Comparison of ENCODE assay signal across 20 cellular contexts in genomic region chr9:126016579-126017290, GRCh38.
DNase-seq lines count a peak whose midpoint lies in the region; ATAC-seq and TF ChIP-seq lines count a peak whose summit lies in the region.
"Had no signal": no experiment of that assay in that cellular context is flagged by ENCODE, and none has a peak within 500 bp of the region (broad histone marks: within the 10 kb centered on the region; RNA-seq: fewer than 3 reads in every experiment).

No MANE protein-coding gene starts in this region.

- peak overlapping the region; percentile 61 for H3K27ac Mint-ChIP-seq in nephron progenitor cell
- H3K27ac Mint-ChIP-seq: CD4-positive, alpha-beta T cell had no signal

- TF ChIP-seq CTCF in nephron progenitor cell (IDR thresholded peaks at IDR 0.05): no peak

- no peaks in the 10 kb centered on the region for H3K4me1 Mint-ChIP-seq in nephron progenitor cell

- DNase-seq in DMS 273 (lab: John Stamatoyannopoulos, UW; ENCODE audit: unreplicated experiment) (peak; percentile 13), DMS 273 treated with DMSO at 0.1 percent for 48 hours (lab: John Stamatoyannopoulos, UW) (no peak), COR-L47 (lab: John Stamatoyannopoulos, UW) (peak; percentile 39), NCI-H2171 treated with DMSO at 0.1 percent for 48 hours (lab: John Stamatoyannopoulos, UW) (peak; percentile 37), nephron progenitor cell (no peak), GM19240 (ENCODE audit: insufficient read length, low spot score) (no peak)
- DNase-seq: ACHN; Caco-2; CD4-positive, alpha-beta T cell; DMS53; GDM1; KG1; NCI-H1092; NCI-H1930; NCI-H226; NCI-H510A treated with DMSO at 0.1 percent for 48 hours; SIG-M5; SK-N-SH had no signal

- H3K27me3 Mint-ChIP-seq in nephron progenitor cell (ENCODE audit: low read depth, poor library complexity): peaks cover 25% of the 10 kb centered on the region

- H3K36me3 Mint-ChIP-seq in nephron progenitor cell (ENCODE audit: low read depth): no peaks in the 10 kb centered on the region

- no peak overlapping the region for H3K4me3 Mint-ChIP-seq in nephron progenitor cell
- H3K4me3 Mint-ChIP-seq: CD4-positive, alpha-beta T cell had no signal

- ATAC-seq in GM19395 (IDR thresholded peaks at IDR 0.05; ENCODE audit: unreplicated experiment) (no peak), HG02938 (IDR thresholded peaks at IDR 0.05; ENCODE audit: unreplicated experiment) (no peak)

- H3K9me3 Mint-ChIP-seq in nephron progenitor cell: no peaks in the 10 kb centered on the region
- H3K9me3 Mint-ChIP-seq: CD4-positive, alpha-beta T cell had no signal

Comparison
In these comparisons a context has a peak if more than half of its experiments do, and no peak if none do; other contexts are left out.
1. DNase-seq: peak in DMS 273 (single experiment), COR-L47 (single experiment) and NCI-H2171 treated with DMSO at 0.1 percent for 48 hours (single experiment); none in DMS 273 treated with DMSO at 0.1 percent for 48 hours (single experiment), nephron progenitor cell (single experiment) and GM19240 (single experiment).